ENCODE assay signal across 29 cellular contexts in the genomic region with DNA sequence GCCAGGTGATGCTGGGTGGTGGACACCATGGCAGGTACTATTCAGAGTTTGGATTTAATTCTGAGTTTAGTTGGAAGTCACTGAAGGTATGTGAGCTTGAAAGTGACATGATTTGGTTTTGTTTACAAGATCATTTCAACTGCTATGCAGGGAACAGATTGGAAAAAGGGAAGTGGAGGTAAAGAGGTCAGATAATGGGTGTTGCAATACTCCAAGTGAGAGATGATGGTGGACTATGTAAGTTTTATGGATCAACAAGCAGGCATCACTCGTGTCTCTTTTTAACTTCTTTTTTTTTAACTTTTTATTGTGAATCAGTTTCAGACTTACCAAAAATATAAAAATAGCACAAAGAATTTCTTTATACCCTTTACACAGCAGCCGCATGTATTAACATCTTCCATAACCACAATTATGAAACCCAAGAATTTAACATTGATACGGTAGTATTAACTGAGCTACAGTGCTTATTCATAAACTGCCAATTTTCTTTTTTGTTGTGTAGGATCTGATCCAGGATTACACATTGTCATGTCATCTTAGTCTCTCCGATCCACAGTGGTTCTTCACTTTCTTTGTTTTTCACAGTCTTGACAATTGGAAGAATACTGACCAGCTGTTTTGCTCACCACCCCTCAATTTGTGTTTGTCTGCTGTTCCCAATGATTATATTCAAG. TPM values are rescaled to one million over a fixed set of nuclear protein-coding genes. Genes with fewer than 3 reads are reported as not detected.
A peak's percentile ranks its signal among the peaks of the same experiment; 100 is the strongest.
DNase-seq lines count a peak whose midpoint lies in the region; ATAC-seq and TF ChIP-seq lines count a peak whose summit lies in the region.
"Had no signal": no experiment of that assay in that cellular context is flagged by ENCODE, and none has a peak within 500 bp of the region (broad histone marks: within the 10 kb centered on the region; RNA-seq: fewer than 3 reads in every experiment).

No MANE protein-coding gene starts in this region.

- no peaks in the 10 kb centered on the region for H3K36me3 ChIP-seq in upper lobe of right lung
- H3K36me3 ChIP-seq: heart left ventricle, thoracic aorta had no signal

- no peak overlapping the region for H3K4me3 ChIP-seq in upper lobe of right lung
- H3K4me3 ChIP-seq: GM23338, heart left ventricle, thoracic aorta had no signal

- no peaks in the 10 kb centered on the region for H3K4me1 Mint-ChIP-seq in natural killer cell
- H3K4me1 Mint-ChIP-seq: CD4-positive, alpha-beta memory T cell; GM23338 had no signal

- no peaks in the 10 kb centered on the region for H3K27me3 ChIP-seq in upper lobe of right lung

- H3K27me3 Mint-ChIP-seq in natural killer cell (ENCODE audit: low read depth in 2 of 2): peaks cover 18 to 36% of the 10 kb centered on the region in 2 donors

- H3K4me1 ChIP-seq in upper lobe of right lung: no peaks in the 10 kb centered on the region
- H3K4me1 ChIP-seq: heart left ventricle had no signal

- H3K9me3 ChIP-seq in upper lobe of right lung: no peaks in the 10 kb centered on the region
- H3K9me3 ChIP-seq: heart left ventricle, thoracic aorta had no signal

- no peaks in the 10 kb centered on the region for H3K9me3 Mint-ChIP-seq in natural killer cell
- H3K9me3 Mint-ChIP-seq: CD4-positive, alpha-beta memory T cell; GM23338 had no signal

- in situ Hi-C loops in KBM-7 (cut with MboI; ENCODE audit: low pct_unique_long_range_greater_than_20kb, low sequenced_read_pairs): no loop called here

- DNase-seq in KBM-7 (peak; percentile 56), NOMO-1 treated with dmso at 0.1 percent for 144 hours (lab: John Stamatoyannopoulos, UW; ENCODE audit: unreplicated experiment) (peak; percentile 58), epithelial cell of prostate (ENCODE audit: low read depth, low spot score) (peak; percentile 33), upper lobe of right lung (no peak), DMS 273 treated with DMSO at 0.1 percent for 48 hours (lab: John Stamatoyannopoulos, UW) (no peak), iPS-NIHi11 (ENCODE audit: low spot score) (no peak), natural killer cell (no peak)
- DNase-seq: activated CD4-positive, alpha-beta T cell treated with anti-CD3 and anti-CD28 coated beads, Interleukin-2, amount 50 U/mL, for 48 hours; activated CD4-positive, CD25-positive, alpha-beta regulatory T cell; aorta; caudate nucleus; CD4-positive, alpha-beta memory T cell; dermis blood vessel endothelial cell; heart left ventricle; IMR-90; left cardiac atrium; NCI-H1436 treated with DMSO at 0.1 percent for 48 hours; NCI-H510A treated with DMSO at 0.1 percent for 48 hours; NK-92 treated with Interleukin-12 subunit alpha and Interleukin-12 subunit beta, amount 100 ng/mL, for 24 hours; stimulated activated CD4-positive, alpha-beta T cell treated with anti-CD3 and anti-CD28 coated beads, Interleukin-12 subunit alpha, Interleukin-12 subunit beta, amount 100 ng/mL, for 4 hours; stimulated activated CD4-positive, alpha-beta T cell treated with anti-CD3 and anti-CD28 coated beads, Interleukin-4, amount 100 ng/mL, for 24 hours; stimulated activated naive CD4-positive, alpha-beta T cell; SW 1271; T1000 had no signal

- H3K36me3 Mint-ChIP-seq in natural killer cell: no peaks in the 10 kb centered on the region
- H3K36me3 Mint-ChIP-seq: activated naive CD8-positive, alpha-beta T cell; CD4-positive, alpha-beta memory T cell had no signal

- intact Hi-C loops in upper lobe of right lung (cut with DNase I): no loop called here
- intact Hi-C loops in natural killer cell (cut with micrococcal nuclease): no loop called here

- TF ChIP-seq CTCF in upper lobe of right lung (IDR thresholded peaks at IDR 0.05) (no peak), natural killer cell (IDR thresholded peaks at IDR 0.05) (no peak)

- H3K27ac Mint-ChIP-seq in natural killer cell: no peak overlapping the region
- H3K27ac Mint-ChIP-seq: activated naive CD8-positive, alpha-beta T cell; CD4-positive, alpha-beta memory T cell; GM23338 had no signal

- H3K27ac ChIP-seq in epithelial cell of prostate: peak overlapping the region; percentile 26
- no peak overlapping the region for H3K27ac ChIP-seq in upper lobe of right lung
- H3K27ac ChIP-seq: heart left ventricle, thoracic aorta had no signal

- H3K4me3 Mint-ChIP-seq in natural killer cell: no peak overlapping the region
- H3K4me3 Mint-ChIP-seq: activated naive CD8-positive, alpha-beta T cell; CD4-positive, alpha-beta memory T cell; GM23338 had no signal

- ATAC-seq in upper lobe of right lung (peak; percentile 59), natural killer cell (no peak)
- ATAC-seq: GM23338, heart left ventricle, left cardiac atrium had no signal

RNA-seq across cellular contexts. Expression of a gene that starts 24.9 kb away (rescaled TPM):
- 0.32 TPM for total RNA-seq in upper lobe of right lung
- total RNA-seq in natural killer cell: not detected
- total RNA-seq: aorta; CD4-positive, alpha-beta memory T cell; dermis blood vessel endothelial cell; heart left ventricle; IMR-90; left cardiac atrium; M059J; osteocyte; thoracic aorta had no signal

Comparison
In these comparisons a context has a peak if more than half of its experiments do, and no peak if none do; other contexts are left out.
1. DNase-seq: peak in KBM-7 (single experiment), NOMO-1 treated with dmso at 0.1 percent for 144 hours (single experiment) and epithelial cell of prostate (single experiment); none in upper lobe of right lung (single experiment), DMS 273 treated with DMSO at 0.1 percent for 48 hours (single experiment), iPS-NIHi11 (single experiment) and natural killer cell (single experiment).